8 cellular contexts compared by ENCODE assay signal in the genomic region with DNA sequence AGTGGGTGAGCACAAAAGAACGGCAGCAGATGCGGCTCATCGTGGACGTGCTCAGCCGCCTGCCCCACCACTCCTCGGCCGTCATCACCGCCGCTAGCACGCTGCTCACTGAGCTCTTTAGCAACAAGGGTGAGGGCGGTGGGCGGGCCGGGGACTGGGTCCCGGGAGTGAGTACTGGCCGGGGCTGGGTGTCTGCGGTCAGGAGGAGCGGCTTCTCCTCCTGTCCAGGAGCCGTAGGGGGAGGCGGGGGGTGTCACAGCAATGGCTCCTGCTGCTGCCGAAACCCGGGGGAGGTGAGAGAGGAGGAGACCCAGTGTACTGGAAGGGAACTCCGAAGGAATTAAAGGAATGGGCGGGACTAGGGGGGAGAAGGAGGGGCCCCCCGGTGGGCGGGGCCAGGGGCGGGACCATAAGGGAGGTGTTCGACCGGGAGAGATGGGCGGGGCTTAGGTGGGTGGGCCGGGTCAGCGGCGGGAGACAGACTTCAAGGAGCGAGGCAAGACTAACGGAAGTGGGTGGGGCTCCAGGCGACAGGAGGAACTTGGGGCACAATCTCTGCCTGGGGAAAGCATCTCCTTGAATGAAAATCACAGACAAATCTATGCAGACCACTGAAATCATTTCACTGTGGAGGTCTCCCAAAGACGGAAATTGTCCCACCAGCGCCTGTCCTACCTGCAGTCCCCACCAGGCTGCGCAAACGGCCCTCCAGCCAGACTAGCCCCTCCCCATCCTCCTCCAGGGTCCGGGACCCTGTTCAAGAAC. TPM values are rescaled to one million over a fixed set of nuclear protein-coding genes. Genes with fewer than 3 reads are reported as not detected.
DNase-seq lines count a peak whose midpoint lies in the region; ATAC-seq, FAIRE-seq and TF ChIP-seq lines count a peak whose summit lies in the region.

No MANE protein-coding gene starts in this region.

- peak overlapping the region; percentile 70 to 75 for H3K4me3 ChIP-seq in kidney (ENCODE audit: low read length in 2 of 2)

- peak; percentile 47 for TF ChIP-seq CTCF in kidney (IDR thresholded peaks at IDR 0.05; ENCODE audit: borderline replicate concordance, extremely low read depth, insufficient read depth)

- ATAC-seq in HG03139 (IDR thresholded peaks at IDR 0.05; ENCODE audit: unreplicated experiment) (peak; percentile 70), HG03378 (IDR thresholded peaks at IDR 0.05; ENCODE audit: unreplicated experiment) (no peak)

- intact Hi-C loops in kidney (cut with DNase I): no loop called here

- peak; percentile 97 for DNase-seq in GM12891 (ENCODE audit: insufficient read length, low spot score)
- peak; percentile 87 to 96 for DNase-seq in NCI-H446 (lab: John Stamatoyannopoulos, UW)
- DNase-seq in activated CD4-positive, CD25-positive, alpha-beta regulatory T cell (lab: John Stamatoyannopoulos, UW): peak; percentile 94 to 97 (median 95)
- DNase-seq in central memory CD4-positive, alpha-beta T cell: peak; percentile 88
- DNase-seq in kidney: peak; percentile 100
- DNase-seq in stimulated activated CD4-positive, alpha-beta T cell treated with anti-CD3 and anti-CD28 coated beads, Interleukin-12 subunit alpha, Interleukin-12 subunit beta, amount 100 ng/mL, for 48 hours (ENCODE audit: low read depth in 2 of 3, low spot score in 1 of 3): peak; percentile 97 to 99 (median 99)

- H3K9ac ChIP-seq in kidney (ENCODE audit: low read length in 2 of 2): peak overlapping the region in 1 of 2 donors; percentile 60

- no peaks in the 10 kb centered on the region for H3K9me3 ChIP-seq in kidney (ENCODE audit: control insufficient read depth in 1 of 2, low read length in 2 of 2)

- H3K27ac ChIP-seq in kidney (ENCODE audit: low read depth in 2 of 2, low read length in 2 of 2): peak overlapping the region; percentile 41 to 74

- FAIRE-seq in GM12891 (lab: Jason Lieb, UNC): peak; percentile 96
- no peak for FAIRE-seq in kidney (lab: Jason Lieb, UNC)

- H3K4me1 ChIP-seq in kidney (ENCODE audit: control insufficient read depth in 1 of 2, insufficient read depth in 1 of 2, low read depth in 1 of 2, low read length in 2 of 2): peaks cover 0 to 29% of the 10 kb centered on the region in 2 donors

- H3K36me3 ChIP-seq in kidney (ENCODE audit: control insufficient read depth in 1 of 2, insufficient read depth in 2 of 2, low read length in 2 of 2): peaks cover 7 to 9% of the 10 kb centered on the region in 2 donors

- TF ChIP-seq POLR2A in GM12891 (IDR thresholded peaks at IDR 0.05; ENCODE audit: low read depth, low read length): no peak

TF ChIP-seq in GM12891, 5 proteins besides CTCF, POLR2A, EP300 and RAD21:
- TF ChIP-seq POLR2AphosphoS5 (IDR thresholded peaks at IDR 0.05; ENCODE audit: low read depth, low read length): no peak
- TF ChIP-seq SPI1 (IDR thresholded peaks at IDR 0.05; ENCODE audit: low read depth, low read length): 0 out of 2 replicates have a peak, but pooled peaks have one; percentile 16

RNA-seq across cellular contexts. Expression of gene NAGS, which starts 2.3 kb away (rescaled TPM):
- polyA plus RNA-seq in GM12891 (2012; ENCODE audit: low read depth, missing spikeins): 0.51 TPM
- 3.5 TPM for total RNA-seq in kidney
- polyA plus RNA-seq in kidney (ENCODE audit: insufficient read depth, low read depth, low replicate concordance): 8.7 TPM

RNA-seq across cellular contexts. Expression of gene TMEM101, which starts 8.0 kb away (rescaled TPM):
- 26.9 TPM for polyA plus RNA-seq in GM12891 (2012; ENCODE audit: low read depth, missing spikeins)
- total RNA-seq in kidney: 31.2 TPM
- 111 TPM for polyA plus RNA-seq in kidney (ENCODE audit: insufficient read depth, low read depth, low replicate concordance)

RNA-seq across cellular contexts. Expression of gene PYY, which starts 53.0 kb away (rescaled TPM):
- 0.21 TPM for polyA plus RNA-seq in GM12891 (2012; ENCODE audit: low read depth, missing spikeins)
- not detected for total RNA-seq in kidney
- not detected for polyA plus RNA-seq in kidney (ENCODE audit: insufficient read depth, low read depth, low replicate concordance)

RNA-seq across cellular contexts. Expression of gene LSM12, which starts 59.7 kb away (rescaled TPM):
- polyA plus RNA-seq in GM12891 (2012; ENCODE audit: low read depth, missing spikeins): 33.3 TPM
- 47.6 TPM for total RNA-seq in kidney
- polyA plus RNA-seq in kidney (ENCODE audit: insufficient read depth, low read depth, low replicate concordance): 29.0 TPM
